8 cellular contexts compared by ENCODE assay signal in genomic region chr13:21060827-21061076, GRCh38. TPM values are rescaled to one million over a fixed set of nuclear protein-coding genes. Genes with fewer than 3 reads are reported as not detected.
DNase-seq lines count a peak whose midpoint lies in the region; ATAC-seq and TF ChIP-seq lines count a peak whose summit lies in the region.

No MANE protein-coding gene starts in this region.

- H3K9ac ChIP-seq in IMR-90 (ENCODE audit: low read depth, low read length): peak overlapping the region; percentile 88

- no peak overlapping the region for H2BK15ac ChIP-seq in IMR-90 (ENCODE audit: low read depth, low read length)

- in situ Hi-C loops in IMR-90 (cut with MboI; ENCODE audit: low sequenced_read_pairs): no loop called here

- H3K4me3 ChIP-seq in CD4-positive, alpha-beta memory T cell (ENCODE audit: low read length in 2 of 2): peak overlapping the region in 1 of 2 donors; percentile 43
- H3K4me3 ChIP-seq in IMR-90 (ENCODE audit: insufficient read depth, low read depth, low read length) (peak overlapping the region; percentile 74), neuron (ENCODE audit: low read length) (peak overlapping the region; percentile 92)

- no peak overlapping the region for H3K4me2 ChIP-seq in IMR-90 (ENCODE audit: low read depth, low read length)

- H3K23ac ChIP-seq in IMR-90 (ENCODE audit: low read depth, low read length): no peak overlapping the region

- no peak for TF ChIP-seq RAD21 in IMR-90 (IDR thresholded peaks at IDR 0.05; ENCODE audit: low read length)

- intact Hi-C loops in CD4-positive, alpha-beta memory T cell (cut with micrococcal nuclease): loop anchor here (2.0 kb wide), 1 partner anchor 14 kb away; no protein-coding TSS in a partner anchor
- intact Hi-C loops in IMR-90 (cut with micrococcal nuclease): loop anchor here (5.0 to 10.0 kb wide), 3 partner anchors 47 to 414 kb away; no protein-coding TSS in a partner anchor

- peaks cover 13 to 15% of the 10 kb centered on the region in 2 donors for H3K27me3 Mint-ChIP-seq in CD4-positive, alpha-beta memory T cell
- peaks cover 50% of the 10 kb centered on the region for H3K27me3 Mint-ChIP-seq in activated CD8-positive, alpha-beta memory T cell treated with anti-CD3 and anti-CD28 coated beads, Interleukin-2, amount 10 ng/mL, durations not matched to agents 7 days and 5 days

- peak overlapping the region; percentile 94; the same call in 1 of the 2 replicates for H3K14ac ChIP-seq in IMR-90 (replicated peaks; ENCODE audit: low read depth, low read length)

- WGBS in IMR-90 (ENCODE audit: extremely low coverage in 2 of 2, insufficient read length in 1 of 2), 2 experiments: 1% methylated on average over 39 of the region's 39 CpGs; no CpG with 5 or more reads in 1 of the 2 experiments

- CTCF ChIA-PET in CD4-positive, alpha-beta memory T cell (lab: Charles Lee; ENCODE audit: partially characterized antibody): no interaction called here
- CTCF ChIA-PET in IMR-90 (lab: Yijun Ruan, JAX): no interaction called here
- CTCF ChIA-PET in activated CD8-positive, alpha-beta memory T cell treated with anti-CD3 and anti-CD28 coated beads, Interleukin-2, amount 10 ng/mL, durations not matched to agents 7 days and 5 days (lab: Charles Lee): no interaction called here

- H3K27me3 ChIP-seq in CD4-positive, alpha-beta memory T cell (ENCODE audit: insufficient read depth, low read length): no peaks in the 10 kb centered on the region
- H3K27me3 ChIP-seq in IMR-90 (ENCODE audit: control insufficient read depth, insufficient read depth, low read length) (no peaks in the 10 kb centered on the region), neuron (ENCODE audit: insufficient read depth, low read length) (no peaks in the 10 kb centered on the region)

- TF ChIP-seq POLR2A in IMR-90 (IDR thresholded peaks at IDR 0.05; ENCODE audit: low read depth, low read length): no peak

- ATAC-seq in IMR-90 (ENCODE audit: low read depth): no peak
- ATAC-seq in activated CD8-positive, alpha-beta memory T cell treated with anti-CD3 and anti-CD28 coated beads, Interleukin-2, amount 10 ng/mL, durations not matched to agents 7 days and 5 days: no peak

- H3K4ac ChIP-seq in IMR-90 (ENCODE audit: low read depth, low read length): 0 out of 2 replicates have a peak overlapping the region, but pooled peaks have one; percentile 94

- peak overlapping the region; percentile 9 for H3K27ac ChIP-seq in CD4-positive, alpha-beta memory T cell (ENCODE audit: low read depth, low read length)
- H3K27ac ChIP-seq in IMR-90 (ENCODE audit: insufficient read depth, low read length): peak overlapping the region; percentile 95
- H3K27ac ChIP-seq in epithelial cell of prostate: peak overlapping the region; percentile 90

- H2BK20ac ChIP-seq in IMR-90 (ENCODE audit: low read depth, low read length): no peak overlapping the region

- H2AK5ac ChIP-seq in IMR-90 (ENCODE audit: low read depth, low read length): peak overlapping the region; percentile 20

- H2BK5ac ChIP-seq in IMR-90 (ENCODE audit: low read depth, low read length, poor library complexity, severe bottlenecking): peak overlapping the region; percentile 99

- H3K9me3 ChIP-seq in CD4-positive, alpha-beta memory T cell (ENCODE audit: control insufficient read depth in 1 of 2, low read length in 2 of 2): no peaks in the 10 kb centered on the region
- H3K9me3 ChIP-seq in IMR-90 (ENCODE audit: control insufficient read depth, insufficient read depth, low read length): no peaks in the 10 kb centered on the region
- peaks cover 1% of the 10 kb centered on the region for H3K9me3 ChIP-seq in neuron (ENCODE audit: low read length)

- H2BK120ac ChIP-seq in IMR-90 (ENCODE audit: low read depth, low read length): peak overlapping the region; percentile 24; the same call in 1 of the 2 replicates

- dilution Hi-C loops in IMR-90 (cut with HindIII; ENCODE audit: low sequenced_read_pairs, unreplicated experiment): no loop called here

- peak overlapping the region; percentile 85 for H2AFZ ChIP-seq in IMR-90 (replicated peaks; ENCODE audit: low read length, poor library complexity)
- peak overlapping the region; percentile 98 for H2AFZ ChIP-seq in neuron (ENCODE audit: low read depth, low read length)

- H3K4me3 Mint-ChIP-seq in CD4-positive, alpha-beta memory T cell: no peak overlapping the region
- H3K4me3 Mint-ChIP-seq in activated CD8-positive, alpha-beta memory T cell treated with anti-CD3 and anti-CD28 coated beads, Interleukin-2, amount 10 ng/mL, durations not matched to agents 7 days and 5 days: no peak overlapping the region

- peaks cover 0 to 4% (median 0%) of the 10 kb centered on the region in 8 donors for H3K9me3 Mint-ChIP-seq in CD4-positive, alpha-beta memory T cell
- H3K9me3 Mint-ChIP-seq in activated CD8-positive, alpha-beta memory T cell treated with anti-CD3 and anti-CD28 coated beads, Interleukin-2, amount 10 ng/mL, durations not matched to agents 7 days and 5 days (ENCODE audit: low read depth): no peaks in the 10 kb centered on the region

- H3K56ac ChIP-seq in IMR-90 (ENCODE audit: extremely low read depth, insufficient read depth, low read length): 0 out of 2 replicates have a peak overlapping the region, but pooled peaks have one; percentile 79

- peaks cover 46% of the 10 kb centered on the region for H4K20me1 ChIP-seq in IMR-90 (ENCODE audit: insufficient read depth, low read length)

- no peaks in the 10 kb centered on the region for H3K4me1 ChIP-seq in CD4-positive, alpha-beta memory T cell (ENCODE audit: insufficient read depth, low read length)
- H3K4me1 ChIP-seq in IMR-90 (ENCODE audit: control insufficient read depth, insufficient read depth, low read length) (peaks cover 18% of the 10 kb centered on the region), neuron (ENCODE audit: insufficient read depth, low read length) (peaks cover 9% of the 10 kb centered on the region)

- H4K5ac ChIP-seq in IMR-90 (ENCODE audit: low read depth, low read length): no peak overlapping the region; the same call in 1 of the 2 replicates

- H3K36me3 Mint-ChIP-seq in CD4-positive, alpha-beta memory T cell: peaks cover 0 to 1% of the 10 kb centered on the region in 2 donors
- peaks cover 3% of the 10 kb centered on the region for H3K36me3 Mint-ChIP-seq in activated CD8-positive, alpha-beta memory T cell treated with anti-CD3 and anti-CD28 coated beads, Interleukin-2, amount 10 ng/mL, durations not matched to agents 7 days and 5 days

- H4K91ac ChIP-seq in IMR-90 (ENCODE audit: insufficient read depth, low read depth, low read length): peak overlapping the region; percentile 92

- no peak overlapping the region; a peak in 2 of 4 replicates for H4K8ac ChIP-seq in IMR-90 (ENCODE audit: low read depth in 2 of 2, low read length in 2 of 2)

- no peak overlapping the region for H3K27ac Mint-ChIP-seq in CD4-positive, alpha-beta memory T cell
- H3K27ac Mint-ChIP-seq in activated CD8-positive, alpha-beta memory T cell treated with anti-CD3 and anti-CD28 coated beads, Interleukin-2, amount 10 ng/mL, durations not matched to agents 7 days and 5 days: no peak overlapping the region

- H3K9me1 ChIP-seq in IMR-90 (ENCODE audit: insufficient read depth, low read length): peaks cover 9% of the 10 kb centered on the region

- no peak for TF ChIP-seq CTCF in IMR-90 (conservative IDR thresholded peaks at IDR 0.05; ENCODE audit: low read depth, low read length)

- peaks cover 5 to 25% (median 6%) of the 10 kb centered on the region in 4 donors for H3K4me1 Mint-ChIP-seq in CD4-positive, alpha-beta memory T cell
- H3K4me1 Mint-ChIP-seq in activated CD8-positive, alpha-beta memory T cell treated with anti-CD3 and anti-CD28 coated beads, Interleukin-2, amount 10 ng/mL, durations not matched to agents 7 days and 5 days: peaks cover 6% of the 10 kb centered on the region

- no peak overlapping the region; the same call in 1 of the 2 replicates for H3K18ac ChIP-seq in IMR-90 (ENCODE audit: low read depth, low read length)

- H2AK9ac ChIP-seq in IMR-90 (replicated peaks; ENCODE audit: low read depth, low read length, poor library complexity): peak overlapping the region; percentile 99

- BruUV-seq in IMR-90 (replicated peaks; lab: Mats Ljungman, UMichigan): no TSS peak

- peaks cover 0 to 14% of the 10 kb centered on the region in 2 experiments; a peak in 2 of 4 replicates for H3K79me1 ChIP-seq in IMR-90 (ENCODE audit: low read depth in 1 of 2, low read length in 2 of 2)

- H3K36me3 ChIP-seq in CD4-positive, alpha-beta memory T cell (ENCODE audit: insufficient read depth, low read length): no peaks in the 10 kb centered on the region
- peaks cover 10% of the 10 kb centered on the region; the same call in 1 of the 2 replicates for H3K36me3 ChIP-seq in IMR-90 (ENCODE audit: control insufficient read depth, insufficient read depth, low read length)
- no peaks in the 10 kb centered on the region for H3K36me3 ChIP-seq in neuron (ENCODE audit: insufficient read depth, low read length)

- POLR2A ChIA-PET in CD4-positive, alpha-beta memory T cell (lab: Charles Lee; ENCODE audit: partially characterized antibody): interaction anchor here (2.1 kb wide), 1 partner anchor 13 kb away, joined by 9 read pairs; no protein-coding TSS in a partner anchor
- POLR2A ChIA-PET in IMR-90 (lab: Charles Lee; ENCODE audit: unreplicated experiment): no interaction called here

- no peak for DNase-seq in CD4-positive, alpha-beta memory T cell
- DNase-seq in IMR-90 (no peak), epithelial cell of prostate (ENCODE audit: low read depth, low spot score) (no peak), HT-29 (ENCODE audit: low spot score) (no peak), AML-193 (lab: John Stamatoyannopoulos, UW) (no peak), NCI-H82 treated with DMSO at 0.1 percent for 48 hours (lab: John Stamatoyannopoulos, UW; ENCODE audit: unreplicated experiment) (no peak)
- no peak for DNase-seq in activated CD8-positive, alpha-beta memory T cell treated with anti-CD3 and anti-CD28 coated beads, Interleukin-2, amount 10 ng/mL, durations not matched to agents 7 days and 5 days

TF ChIP-seq in IMR-90, 13 proteins besides CTCF, POLR2A, EP300 and RAD21 (continues in another document):
- TF ChIP-seq BHLHE40 (IDR thresholded peaks at IDR 0.05; ENCODE audit: low read depth, low read length) (no peak), SMC3 (IDR thresholded peaks at IDR 0.05; ENCODE audit: low read depth, low read length) (no peak), MXI1 (IDR thresholded peaks at IDR 0.05; ENCODE audit: borderline replicate concordance, low read depth, low read length) (no peak; the same call in 1 of the 2 replicates)

RNA-seq across cellular contexts. Expression of gene LATS2, which starts 0.6 kb away (rescaled TPM):
- 1 to 10 TPM; 3.4 to 4.5 TPM for total RNA-seq in CD4-positive, alpha-beta memory T cell
- under 1 TPM in 1 of 2 donors, not detected in 1; 0.25 TPM for polyA plus RNA-seq in CD4-positive, alpha-beta memory T cell
- 12.7 and 16.4 TPM in 2 replicates for total RNA-seq in IMR-90 (2012; rRNA removed)
- polyA plus RNA-seq in IMR-90 (2012; rRNA removed): 22.4 and 36.9 TPM in 2 replicates
- polyA plus RNA-seq in IMR-90 (2012; cell fraction: cytosol; rRNA removed): 18.2 and 24.6 TPM in 2 replicates
- 41.2 and 51.8 TPM in 2 replicates for polyA plus RNA-seq in IMR-90 (2012; cell fraction: nucleus; rRNA removed; ENCODE audit: low replicate concordance)
- 18.3 and 25.1 TPM in 2 replicates for total RNA-seq in HT-29 (2014; rRNA removed; shearing (Covaris generic))
- total RNA-seq in activated CD8-positive, alpha-beta memory T cell treated with anti-CD3 and anti-CD28 coated beads, Interleukin-2, amount 10 ng/mL, durations not matched to agents 7 days and 5 days: 1 to 10 TPM; 2.8 to 4.7 TPM

Comparison
In these comparisons a context has a peak if more than half of its experiments do, and no peak if none do; other contexts are left out.
1. H3K27ac ChIP-seq: peak in every context shown above with its lines; median percentile 95 in IMR-90; 90 in epithelial cell of prostate; 9 in CD4-positive, alpha-beta memory T cell.